ENCODE assay signal across 8 cellular contexts in genomic region chr9:70480405-70480980, GRCh38.
A peak's percentile ranks its signal among the peaks of the same experiment; 100 is the strongest.
DNase-seq lines count a peak whose midpoint lies in the region; ATAC-seq and TF ChIP-seq lines count a peak whose summit lies in the region.

No MANE protein-coding gene starts in this region.

- peaks cover 39 to 93% (median 60%) of the 10 kb centered on the region in 3 donors for H3K4me1 ChIP-seq in gastroesophageal sphincter
- H3K4me1 ChIP-seq in prostate gland (replicated peaks) = peaks cover 52% of the 10 kb centered on the region

- intact Hi-C loops in prostate gland (cut with DNase I) = loop anchor here (2.0 to 10.0 kb wide), 4 partner anchors 60 to 406 kb away; partner anchors contain the start of gene SMC5

- no peaks in the 10 kb centered on the region for H3K9me3 ChIP-seq in gastroesophageal sphincter
- H3K9me3 ChIP-seq in prostate gland = no peaks in the 10 kb centered on the region

- H3K36me3 ChIP-seq in gastroesophageal sphincter (no peaks in the 10 kb centered on the region), prostate gland (no peaks in the 10 kb centered on the region)

- TF ChIP-seq CTCF in gastroesophageal sphincter (IDR thresholded peaks at IDR 0.05) = peak in 1 of 4 experiments; percentile 17
- TF ChIP-seq CTCF in prostate gland (IDR thresholded peaks at IDR 0.05) = peak in 1 of 4 experiments; percentile 22

- peak; percentile 89 for ATAC-seq in gastroesophageal sphincter

- 0% methylated on average over 1 to 5 of the region's 15 CpGs for WGBS in gastroesophageal sphincter (ENCODE audit: low coverage in 1 of 2), 2 donors
- 3% methylated on average over 15 of the region's 15 CpGs for WGBS in prostate gland

- peak; percentile 99 for TF ChIP-seq EP300 in gastroesophageal sphincter (IDR thresholded peaks at IDR 0.05)

- peak; percentile 47 to 72 for TF ChIP-seq POLR2A in gastroesophageal sphincter (IDR thresholded peaks at IDR 0.05)
- peak; percentile 68 for TF ChIP-seq POLR2A in prostate gland (IDR thresholded peaks at IDR 0.05)

- DNase-seq in DMS153 treated with DMSO at 0.1 percent for 48 hours (lab: John Stamatoyannopoulos, UW; ENCODE audit: unreplicated experiment) = peak; percentile 83
- DNase-seq in SK-N-DZ (ENCODE audit: low spot score) = peak; percentile 36
- peak; percentile 93 for DNase-seq in prostate gland (ENCODE audit: low spot score)
- no peak for DNase-seq in UCSD-AML1 (lab: John Stamatoyannopoulos, UW; ENCODE audit: unreplicated experiment)
- DNase-seq in NAMALWA (ENCODE audit: low spot score) = no peak
- no peak for DNase-seq in SHP77 treated with DMSO at 0.1 percent for 48 hours (lab: John Stamatoyannopoulos, UW)
- no peak for DNase-seq in NOMO-1 (lab: John Stamatoyannopoulos, UW; ENCODE audit: unreplicated experiment in 2 of 2)

- H3K27me3 ChIP-seq in gastroesophageal sphincter (no peaks in the 10 kb centered on the region), prostate gland (replicated peaks; ENCODE audit: insufficient read depth) (no peaks in the 10 kb centered on the region)

- H3K27ac ChIP-seq in gastroesophageal sphincter (peak overlapping the region; percentile 87 to 98 (median 91)), prostate gland (peak overlapping the region; percentile 92 to 96)

- peak overlapping the region in 1 of 2 donors; percentile 34 for H3K4me3 ChIP-seq in gastroesophageal sphincter
- H3K4me3 ChIP-seq in prostate gland = peak overlapping the region in 1 of 2 donors; percentile 14

Comparison
In these comparisons a context has a peak if more than half of its experiments do, and no peak if none do; other contexts are left out.
1. DNase-seq: peak in DMS153 treated with DMSO at 0.1 percent for 48 hours (single experiment), SK-N-DZ (single experiment) and prostate gland (single experiment); none in UCSD-AML1 (single experiment), NAMALWA (single experiment), SHP77 treated with DMSO at 0.1 percent for 48 hours (single experiment) and NOMO-1 (0 of 2).